8 cellular contexts compared by ENCODE assay signal in the genomic region with DNA sequence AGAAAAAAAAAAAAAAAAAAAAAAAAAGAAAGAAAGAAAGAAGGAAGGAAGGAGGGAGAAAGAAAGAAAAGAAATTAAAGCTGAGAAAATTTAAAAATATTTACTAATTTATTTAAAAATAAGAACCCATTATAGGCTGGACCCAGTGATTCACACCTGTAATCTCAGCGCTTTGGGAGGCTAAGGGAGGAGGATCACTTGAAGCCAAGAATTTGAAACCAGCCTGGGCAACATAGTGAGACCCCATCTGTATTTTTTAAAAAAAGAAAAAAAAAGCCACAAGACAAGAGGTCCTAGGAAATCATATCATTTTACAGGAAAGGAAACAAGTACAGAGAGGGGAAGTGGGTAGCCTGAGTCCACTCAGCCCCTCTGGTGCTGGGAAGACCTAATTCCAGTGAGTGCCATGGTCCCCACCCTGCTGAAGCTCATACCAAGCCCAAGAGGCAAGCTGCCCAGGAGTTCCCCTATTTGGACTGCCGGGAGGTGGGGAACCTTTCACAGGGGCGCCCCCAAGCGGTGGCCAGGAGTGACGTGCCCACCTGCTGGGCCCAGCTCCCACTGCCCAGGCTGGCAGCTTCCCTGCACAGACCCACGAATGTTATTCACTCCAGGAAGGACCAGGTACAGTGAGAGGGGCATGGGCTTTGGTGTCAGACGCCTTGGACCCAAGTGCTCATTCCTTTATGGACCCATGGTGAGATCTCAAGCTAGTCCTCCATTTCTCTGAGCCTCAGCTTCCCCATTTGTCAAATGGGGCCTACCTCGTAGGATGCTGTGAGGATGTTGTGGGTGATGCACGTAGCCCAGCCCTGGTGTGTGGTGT.
A peak's percentile ranks its signal among the peaks of the same experiment; 100 is the strongest.
DNase-seq lines count a peak whose midpoint lies in the region; ATAC-seq and TF ChIP-seq lines count a peak whose summit lies in the region.

No MANE protein-coding gene starts in this region.

- H3K4me2 ChIP-seq in DOHH2 (ENCODE audit: low read length) = no peak overlapping the region

- no peaks in the 10 kb centered on the region for H3K9me2 ChIP-seq in DOHH2 (replicated peaks; ENCODE audit: control insufficient read depth, low read length)

- WGBS in esophagus muscularis mucosa = 78% methylated on average over 6 of the region's 9 CpGs
- WGBS in ovary, 3 donors = 57 to 58% (median 58%) methylated on average over 9 of the region's 9 CpGs

- H3F3A ChIP-seq in DOHH2 (ENCODE audit: control insufficient read depth, insufficient read depth) = no peaks in the 10 kb centered on the region

- H3K36me3 ChIP-seq in DOHH2 (ENCODE audit: control insufficient read depth, low read length) (no peaks in the 10 kb centered on the region), esophagus muscularis mucosa (peaks cover 28 to 72% (median 63%) of the 10 kb centered on the region in 4 donors), ovary (no peaks in the 10 kb centered on the region)

- H3K27ac ChIP-seq in DOHH2 (ENCODE audit: low read depth, low read length) (no peak overlapping the region), HL-60 (replicated peaks) (no peak overlapping the region), esophagus muscularis mucosa (replicated peaks in 1 of 4) (peak overlapping the region in 2 of 4 donors; percentile 10 to 18), ovary (no peak overlapping the region)

- H3K4me1 ChIP-seq in DOHH2 (ENCODE audit: control insufficient read depth, low read length) = peaks cover 7% of the 10 kb centered on the region; the same call in 1 of the 2 replicates
- H3K4me1 ChIP-seq in esophagus muscularis mucosa = peaks cover 16 to 33% (median 23%) of the 10 kb centered on the region in 4 donors
- peaks cover 5% of the 10 kb centered on the region for H3K4me1 ChIP-seq in ovary (ENCODE audit: insufficient read depth)

- H3K4me3 ChIP-seq in DOHH2 (ENCODE audit: low read length) (no peak overlapping the region), HL-60 (replicated peaks; ENCODE audit: insufficient read depth, low read length) (no peak overlapping the region), esophagus muscularis mucosa (no peak overlapping the region), ovary (no peak overlapping the region)

- H3K9me3 ChIP-seq in DOHH2 (ENCODE audit: control insufficient read depth, insufficient read depth, low read length) = no peaks in the 10 kb centered on the region
- H3K9me3 ChIP-seq in esophagus muscularis mucosa = no peaks in the 10 kb centered on the region
- no peaks in the 10 kb centered on the region for H3K9me3 ChIP-seq in ovary

- no peaks in the 10 kb centered on the region for H3K79me2 ChIP-seq in DOHH2 (ENCODE audit: control insufficient read depth, low read length)

- no peaks in the 10 kb centered on the region for H4K20me1 ChIP-seq in DOHH2 (ENCODE audit: control insufficient read depth, insufficient read depth, low read depth, low read length)

- DNase-seq in HL-60 (ENCODE audit: low read depth in 1 of 2, low spot score in 1 of 2) = peak in 1 of 2 experiments; percentile 77
- DNase-seq in UCSD-AML1 (lab: John Stamatoyannopoulos, UW; ENCODE audit: unreplicated experiment) = peak; percentile 67
- no peak for DNase-seq in esophagus muscularis mucosa (ENCODE audit: extremely low spot score)
- DNase-seq in ovary = peak in 1 of 5 donors; percentile 69
- DNase-seq in AG08395 (ENCODE audit: low spot score) = no peak
- no peak for DNase-seq in DMS79 treated with DMSO at 0.1 percent for 48 hours (lab: John Stamatoyannopoulos, UW)

- ATAC-seq in HG03039 (IDR thresholded peaks at IDR 0.05; ENCODE audit: unreplicated experiment) = no peak

- TF ChIP-seq CTCF in DOHH2 (IDR thresholded peaks at IDR 0.05; ENCODE audit: low read depth, low read length, poor library complexity, severe bottlenecking) (peak; percentile 95), HL-60 (IDR thresholded peaks at IDR 0.05; ENCODE audit: insufficient read depth, low read length) (peak; percentile 34), esophagus muscularis mucosa (IDR thresholded peaks at IDR 0.05) (peak; percentile 31 to 49 (median 39)), ovary (IDR thresholded peaks at IDR 0.05) (peak in 2 of 3 donors; percentile 12 to 40)

- intact Hi-C loops in esophagus muscularis mucosa (cut with DNase I) = no loop called here
- intact Hi-C loops in ovary (cut with DNase I) = loop anchor here in 1 of 4 donors (10.0 kb wide), 1 partner anchor 1138 kb away; no protein-coding TSS in a partner anchor

- TF ChIP-seq EP300 in esophagus muscularis mucosa (IDR thresholded peaks at IDR 0.05) (no peak), ovary (IDR thresholded peaks at IDR 0.05) (no peak)

- TF ChIP-seq POLR2A in esophagus muscularis mucosa (IDR thresholded peaks at IDR 0.05; ENCODE audit: low read depth) (no peak), ovary (IDR thresholded peaks at IDR 0.05) (no peak)

- H3K27me3 ChIP-seq in DOHH2 (ENCODE audit: control insufficient read depth, low read length) (no peaks in the 10 kb centered on the region), HL-60 (ENCODE audit: insufficient read depth, poor library complexity, severe bottlenecking) (no peaks in the 10 kb centered on the region), esophagus muscularis mucosa (no peaks in the 10 kb centered on the region), ovary (no peaks in the 10 kb centered on the region)

Comparison
In these comparisons a context has a peak if more than half of its experiments do, and no peak if none do; other contexts are left out.
1. CTCF ChIP-seq: peak in every context shown above with its lines; median percentile 95 in DOHH2; 39 in esophagus muscularis mucosa; 34 in HL-60; 26 in ovary.